Comparison of ENCODE assay signal across 1 cellular context in the genomic region with DNA sequence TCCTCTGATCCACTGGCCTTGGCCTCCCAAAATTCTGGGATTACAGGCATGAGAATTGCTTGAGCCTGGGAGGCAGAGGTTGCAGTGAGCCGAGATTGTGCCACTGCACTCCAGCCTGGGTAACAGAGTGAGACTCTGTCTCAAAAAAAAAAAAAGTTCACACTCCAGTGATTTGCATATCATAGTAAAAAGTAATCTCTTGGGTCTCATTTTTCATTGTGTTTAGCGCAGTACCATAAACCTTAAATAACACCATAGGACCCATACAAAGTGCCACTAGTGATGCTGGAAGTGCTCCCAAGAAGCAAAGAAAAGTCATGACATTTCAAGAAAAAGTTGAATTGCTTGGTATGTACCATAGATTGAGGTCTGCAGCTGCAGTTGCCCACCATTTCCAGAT. TPM values are rescaled to one million over a fixed set of nuclear protein-coding genes. Genes with fewer than 3 reads are reported as not detected.
"Had no signal": no experiment of that assay in that cellular context is flagged by ENCODE, and none has a peak within 500 bp of the region (broad histone marks: within the 10 kb centered on the region; RNA-seq: fewer than 3 reads in every experiment).

No MANE protein-coding gene starts in this region.

RNA-seq across cellular contexts. Expression of gene ZNF785, which starts 4.1 kb away (rescaled TPM):
- total RNA-seq: G401 had no signal

RNA-seq across cellular contexts. Expression of gene ZNF747, which starts 54.9 kb away (rescaled TPM):
- total RNA-seq: G401 had no signal
